8 cellular contexts compared by ENCODE assay signal in genomic region chr1:39214998-39215873, GRCh38. TPM values are rescaled to one million over a fixed set of nuclear protein-coding genes. Genes with fewer than 3 reads are reported as not detected.
A peak's percentile ranks its signal among the peaks of the same experiment; 100 is the strongest.
DNase-seq lines count a peak whose midpoint lies in the region; ATAC-seq, FAIRE-seq and TF ChIP-seq lines count a peak whose summit lies in the region.

No MANE protein-coding gene starts in this region.

- H3K9me3 ChIP-seq in adrenal gland (replicated peaks in 1 of 3), result no peaks in the 10 kb centered on the region

- DNase-seq in GM12864 (ENCODE audit: low read depth) (peak; percentile 72), NOMO-1 treated with DMSO at 0.1 percent for 48 hours (lab: John Stamatoyannopoulos, UW; ENCODE audit: unreplicated experiment) (peak; percentile 80), adrenal gland (no peak), medulla oblongata (ENCODE audit: extremely low spot score) (peak; percentile 65), frontal cortex (ENCODE audit: low spot score in 2 of 2) (no peak), epidermal melanocyte (ENCODE audit: insufficient read length, low spot score) (no peak), NCI-H187 (lab: John Stamatoyannopoulos, UW) (no peak)

- H3K4me3 ChIP-seq in GM12864 (ENCODE audit: low read depth, low read length), result peak overlapping the region; percentile 57
- peak overlapping the region in 1 of 4 donors; percentile 10 for H3K4me3 ChIP-seq in adrenal gland

- no peak for TF ChIP-seq POLR2A in adrenal gland (IDR thresholded peaks at IDR 0.05)

- H3K27me3 ChIP-seq in adrenal gland, result no peaks in the 10 kb centered on the region

- no peak for TF ChIP-seq CTCF in GM12864 (IDR thresholded peaks at IDR 0.05; ENCODE audit: low read depth, low read length, missing control alignments)
- no peak for TF ChIP-seq CTCF in adrenal gland (IDR thresholded peaks at IDR 0.05)

- intact Hi-C loops in adrenal gland (cut with DNase I), result no loop called here

- peak; percentile 62 for ATAC-seq in GM21825 (IDR thresholded peaks at IDR 0.05; ENCODE audit: unreplicated experiment)

- 72 to 81% (median 75%) methylated on average over 11 of the region's 11 CpGs for WGBS in adrenal gland, 4 donors

- H3K4me1 ChIP-seq in adrenal gland (replicated peaks in 1 of 2), result peaks cover 37 to 40% of the 10 kb centered on the region in 2 donors

- no peaks in the 10 kb centered on the region for H3K36me3 ChIP-seq in adrenal gland (replicated peaks in 1 of 2)

- no peak for FAIRE-seq in frontal cortex (lab: Jason Lieb, UNC)

- H3K27ac ChIP-seq in adrenal gland, result peak overlapping the region in 3 of 5 donors; percentile 45 to 79 (median 58)

RNA-seq across cellular contexts. Expression of gene MACF1, which starts 10.7 kb away (rescaled TPM):
- total RNA-seq in adrenal gland, result 100 to 1,000 TPM; 189 to 334 (median 230) TPM
- 100 to 1,000 TPM in 2 of 3 donors, 10 to 100 TPM in 1; 85.1 to 108 (median 108) TPM for polyA plus RNA-seq in adrenal gland
- 306 TPM for total RNA-seq in frontal cortex

Comparison
In these comparisons a context has a peak if more than half of its experiments do, and no peak if none do; other contexts are left out.
1. DNase-seq: peak in GM12864 (single experiment), NOMO-1 treated with DMSO at 0.1 percent for 48 hours (single experiment) and medulla oblongata (single experiment); none in adrenal gland (0 of 7), frontal cortex (0 of 2), epidermal melanocyte (single experiment) and NCI-H187 (0 of 2).